ENCODE assay signal across 33 cellular contexts in genomic region chr3:88460369-88460768, GRCh38.
"Had no signal": no experiment of that assay in that cellular context is flagged by ENCODE, and none has a peak within 500 bp of the region (broad histone marks: within the 10 kb centered on the region; RNA-seq: fewer than 3 reads in every experiment).

No MANE protein-coding gene starts in this region.

- H3K36me3 ChIP-seq: adrenal gland, brain microvascular endothelial cell, breast epithelium had no signal

- FAIRE-seq: astrocyte, TTC549 had no signal

- H3K9me3 ChIP-seq: adrenal gland, body of pancreas, breast epithelium had no signal

- ATAC-seq: activated CD8-positive, alpha-beta T cell treated with anti-CD3 and anti-CD28 coated beads for 36 hours; activated naive CD4-positive, alpha-beta T cell treated with anti-CD3 and anti-CD28 coated beads, Interleukin-2, amount 50 U/mL, for 72 hours; activated T-cell treated with anti-CD3 and anti-CD28 coated beads, Interleukin-2, amount 50 U/mL, for 4 hours; activated T-cell treated with anti-CD3 and anti-CD28 coated beads, Interleukin-2, amount 50 U/mL, for 72 hours; activated T-helper 17 cell treated with anti-CD3 and anti-CD28 coated beads, Interleukin-2, amount 50 U/mL, for 72 hours; body of pancreas had no signal

- H3K4me3 ChIP-seq: adrenal gland, body of pancreas, breast epithelium had no signal

- H3K27ac ChIP-seq: adrenal gland, body of pancreas, brain microvascular endothelial cell, breast epithelium, VCaP had no signal

- DNase-seq: activated B cell treated with CpG ODN at 0.5 μM for 24 hours; activated CD4-positive, alpha-beta memory T cell treated with anti-CD3 and anti-CD28 coated beads for 36 hours; activated CD4-positive, alpha-beta T cell treated with anti-CD3 and anti-CD28 coated beads for 4 hours; activated CD4-positive, alpha-beta T cell treated with anti-CD3 and anti-CD28 coated beads, Interleukin-2, amount 10 ng/mL, durations not matched to agents 24 days and 14 days; activated CD4-positive, alpha-beta T cell treated with anti-CD3 and anti-CD28 coated beads, Interleukin-2, amount 50 U/mL, for 1 hour; activated CD4-positive, alpha-beta T cell treated with anti-CD3 and anti-CD28 coated beads, Interleukin-2, amount 50 U/mL, for 4 hours; activated CD4-positive, CD25-positive, alpha-beta regulatory T cell treated with anti-CD3 and anti-CD28 coated beads, Interleukin-2, amount 50 U/mL, for 72 hours; activated CD8-positive, alpha-beta memory T cell treated with anti-CD3 and anti-CD28 coated beads, Interleukin-2, amount 50 U/mL, for 4 hours; activated CD8-positive, alpha-beta T cell treated with anti-CD3 and anti-CD28 coated beads for 36 hours; activated effector memory CD4-positive, alpha-beta T cell treated with anti-CD3 and anti-CD28 coated beads, Interleukin-2, amount 50 U/mL, for 16 hours; activated gamma-delta T cell treated with Interleukin-2 at 50 U/mL for 16 hours; activated naive CD4-positive, alpha-beta T cell; activated naive CD4-positive, alpha-beta T cell treated with anti-CD3 and anti-CD28 coated beads for 36 hours; activated naive CD4-positive, alpha-beta T cell treated with anti-CD3 and anti-CD28 coated beads, Interleukin-2, amount 50 U/mL, for 16 hours; activated naive CD8-positive, alpha-beta T cell treated with anti-CD3 and anti-CD28 coated beads for 36 hours; activated T-cell treated with anti-CD3 and anti-CD28 coated beads for 4 hours; activated T-cell treated with anti-CD3 and anti-CD28 coated beads, Interleukin-2, amount 50 U/mL, for 1 hour; activated T-cell treated with anti-CD3 and anti-CD28 coated beads, Interleukin-2, amount 50 U/mL, for 4 hours; activated T-cell treated with anti-CD3 and anti-CD28 coated beads, Interleukin-2, amount 50 U/mL, for 72 hours; adrenal gland; amniotic stem cell; aorta; body of pancreas; brain microvascular endothelial cell; central memory CD4-positive, alpha-beta T cell; T-helper 2 cell; T-helper 9 cell had no signal

- H3K4me1 ChIP-seq: adrenal gland, body of pancreas, breast epithelium had no signal

- H3K27me3 ChIP-seq: adrenal gland, body of pancreas, brain microvascular endothelial cell, breast epithelium had no signal
